25 cellular contexts compared by ENCODE assay signal in the genomic region with DNA sequence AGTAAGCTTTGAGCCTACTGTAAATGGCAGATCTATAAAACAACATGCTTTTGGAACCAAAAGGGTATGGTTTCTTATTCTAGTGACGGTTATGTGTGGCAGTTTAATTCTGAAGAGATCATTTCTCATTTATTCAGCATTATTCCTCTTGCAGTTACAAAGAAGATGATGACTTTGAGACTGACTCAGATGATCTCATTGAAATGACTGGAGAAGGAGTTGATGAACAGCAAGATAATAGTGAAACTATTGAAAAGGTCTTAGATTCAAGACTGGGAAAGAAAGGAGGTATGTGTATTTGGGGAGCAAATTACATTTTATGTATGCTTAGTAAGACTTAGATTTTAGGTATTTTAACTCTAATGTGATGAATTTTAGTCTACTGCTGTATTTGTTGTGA. TPM values are rescaled to one million over a fixed set of nuclear protein-coding genes. Genes with fewer than 3 reads are reported as not detected.
DNase-seq lines count a peak whose midpoint lies in the region; ATAC-seq and TF ChIP-seq lines count a peak whose summit lies in the region.
"Had no signal": no experiment of that assay in that cellular context is flagged by ENCODE, and none has a peak within 500 bp of the region (broad histone marks: within the 10 kb centered on the region; RNA-seq: fewer than 3 reads in every experiment).

No MANE protein-coding gene starts in this region.

- H3K4me3 ChIP-seq in osteoblast (ENCODE audit: insufficient read depth, low read length) = no peak overlapping the region
- H3K4me3 ChIP-seq: BLaER1 treated with 17β-estradiol and CSF1 and Interleukin-3, amounts not matched to agents 10 nM and 100 nM; gastrocnemius medialis; sigmoid colon had no signal

- no peaks in the 10 kb centered on the region for H4K20me1 ChIP-seq in osteoblast (ENCODE audit: insufficient read depth, low read length)

- H3K36me3 ChIP-seq in osteoblast (ENCODE audit: insufficient read depth, low read length) = peaks cover 95% of the 10 kb centered on the region

- no peak for DNase-seq in activated naive CD4-positive, alpha-beta T cell treated with anti-CD3 and anti-CD28 coated beads for 36 hours
- no peak for DNase-seq in activated naive CD4-positive, alpha-beta T cell (lab: John Stamatoyannopoulos, UW)
- DNase-seq in Calu3 (no peak), mesothelial cell of epicardium (ENCODE audit: low spot score in 2 of 2, unreplicated experiment in 2 of 2) (no peak), iPS-NIHi11 (ENCODE audit: low spot score) (no peak), osteoblast (ENCODE audit: insufficient read length, low spot score, missing footprints) (no peak)
- DNase-seq: activated CD8-positive, alpha-beta memory T cell treated with anti-CD3 and anti-CD28 coated beads, Interleukin-2, amount 50 U/mL, for 48 hours; gastrocnemius medialis; HCEC 1CT; Karpas-422; mesendoderm; NCI-H146; NCI-H2107; NCI-H446; sigmoid colon; SK-N-SH; stimulated activated CD4-positive, alpha-beta T cell treated with anti-CD3 and anti-CD28 coated beads, Interleukin-4, amount 100 ng/mL, for 4 hours; stimulated activated naive B cell treated with anti-CD40 and anti-IgM and Interleukin-4, amounts not matched to agents 10 μg/mL and 1 μg/mL and 100 μg/mL, for 72 hours; T-helper 2 cell had no signal

- CTCF ChIA-PET in activated naive CD4-positive, alpha-beta T cell treated with anti-CD3 and anti-CD28 coated beads for 36 hours (lab: Charles Lee) = interaction anchor here (0.5 kb wide), 2 partner anchors 136 to 209 kb away, joined by 3 to 4 read pairs; no protein-coding TSS in a partner anchor
- CTCF ChIA-PET in Calu3 (lab: Charles Lee) = no interaction called here

- TF ChIP-seq CTCF in Calu3 (IDR thresholded peaks at IDR 0.05; ENCODE audit: unreplicated experiment) (no peak), mesothelial cell of epicardium (IDR thresholded peaks at IDR 0.05; ENCODE audit: unreplicated experiment) (no peak), osteoblast (IDR thresholded peaks at IDR 0.05; ENCODE audit: extremely low read depth, low read depth, low read length) (no peak)

- H3K79me2 ChIP-seq in osteoblast (ENCODE audit: insufficient read depth, low read length) = peaks cover 74% of the 10 kb centered on the region

- ATAC-seq in activated T-helper 17 cell treated with anti-CD3 and anti-CD28 coated beads, Interleukin-2, amount 50 U/mL, for 72 hours (replicated peaks) = peak; percentile 87
- ATAC-seq in GM21737 (IDR thresholded peaks at IDR 0.05; ENCODE audit: unreplicated experiment) = no peak
- ATAC-seq: gastrocnemius medialis; left lobe of liver; stimulated activated naive B cell treated with anti-CD40 and anti-IgM and Interleukin-4, amounts not matched to agents 10 μg/mL and 1 μg/mL and 100 μg/mL, for 72 hours had no signal

- H3K9me3 Mint-ChIP-seq in activated naive CD4-positive, alpha-beta T cell treated with anti-CD3 and anti-CD28 coated beads for 36 hours = peaks cover 3% of the 10 kb centered on the region
- H3K9me3 Mint-ChIP-seq in Calu3 (ENCODE audit: low read depth, unreplicated experiment) (peaks cover 7% of the 10 kb centered on the region), mesothelial cell of epicardium (peaks cover 7% of the 10 kb centered on the region)
- peaks cover 5% of the 10 kb centered on the region for H3K9me3 Mint-ChIP-seq in activated T-helper 17 cell treated with anti-CD3 and anti-CD28 coated beads, Interleukin-2, amount 50 U/mL, for 72 hours

- peaks cover 73% of the 10 kb centered on the region for H3K36me3 Mint-ChIP-seq in activated naive CD4-positive, alpha-beta T cell treated with anti-CD3 and anti-CD28 coated beads for 36 hours (ENCODE audit: low read depth)
- H3K36me3 Mint-ChIP-seq in Calu3 (ENCODE audit: insufficient read depth, unreplicated experiment) = peaks cover 90% of the 10 kb centered on the region
- H3K36me3 Mint-ChIP-seq in activated T-helper 17 cell treated with anti-CD3 and anti-CD28 coated beads, Interleukin-2, amount 50 U/mL, for 72 hours (ENCODE audit: low read depth) = peaks cover 39% of the 10 kb centered on the region
- H3K36me3 Mint-ChIP-seq in mesothelial cell of epicardium = peaks cover 52% of the 10 kb centered on the region

- no peaks in the 10 kb centered on the region for H3K4me1 ChIP-seq in osteoblast (ENCODE audit: insufficient read depth, low read length)

- no TSS peak for BruUV-seq in Calu3 (replicated peaks; lab: Mats Ljungman, UMichigan)

- H3K27ac Mint-ChIP-seq in activated naive CD4-positive, alpha-beta T cell treated with anti-CD3 and anti-CD28 coated beads for 36 hours = peak overlapping the region; percentile 32
- peak overlapping the region; percentile 32 for H3K27ac Mint-ChIP-seq in Calu3 (ENCODE audit: unreplicated experiment)
- H3K27ac Mint-ChIP-seq in activated T-helper 17 cell treated with anti-CD3 and anti-CD28 coated beads, Interleukin-2, amount 50 U/mL, for 72 hours = peak overlapping the region; percentile 18
- H3K27ac Mint-ChIP-seq in mesothelial cell of epicardium = peak overlapping the region; percentile 4
- H3K27ac Mint-ChIP-seq: progenitor cell of endocrine pancreas had no signal

- H2AFZ ChIP-seq in osteoblast (ENCODE audit: low read length) = no peak overlapping the region

- H3K27me3 Mint-ChIP-seq in activated naive CD4-positive, alpha-beta T cell treated with anti-CD3 and anti-CD28 coated beads for 36 hours (ENCODE audit: low read depth) = no peaks in the 10 kb centered on the region
- H3K27me3 Mint-ChIP-seq in Calu3 (ENCODE audit: unreplicated experiment) (no peaks in the 10 kb centered on the region), mesothelial cell of epicardium (ENCODE audit: low read depth) (no peaks in the 10 kb centered on the region)
- H3K27me3 Mint-ChIP-seq in activated T-helper 17 cell treated with anti-CD3 and anti-CD28 coated beads, Interleukin-2, amount 50 U/mL, for 72 hours = no peaks in the 10 kb centered on the region
- H3K27me3 Mint-ChIP-seq: progenitor cell of endocrine pancreas; stimulated activated naive B cell treated with anti-CD40 and anti-IgM and Interleukin-4, amounts not matched to agents 10 μg/mL and 1 μg/mL and 100 μg/mL, for 72 hours had no signal

- no peak overlapping the region for H3K4me2 ChIP-seq in osteoblast (ENCODE audit: insufficient read depth, low read length)
- H3K4me2 ChIP-seq: BLaER1 treated with 17β-estradiol and CSF1 and Interleukin-3, amounts not matched to agents 10 nM and 100 nM; SK-N-SH had no signal

- intact Hi-C loops in activated naive CD4-positive, alpha-beta T cell treated with anti-CD3 and anti-CD28 coated beads for 36 hours (cut with micrococcal nuclease) = loop anchor here (2.0 to 5.0 kb wide), 2 partner anchors 19 to 41 kb away; no protein-coding TSS in a partner anchor
- intact Hi-C loops in Calu3 (cut with micrococcal nuclease; ENCODE audit: unreplicated experiment) = loop anchor here (5.0 kb wide), 1 partner anchor 36 kb away; no protein-coding TSS in a partner anchor

- no peak overlapping the region for H3K4me3 Mint-ChIP-seq in activated naive CD4-positive, alpha-beta T cell treated with anti-CD3 and anti-CD28 coated beads for 36 hours
- H3K4me3 Mint-ChIP-seq in Calu3 (ENCODE audit: low read depth, unreplicated experiment) (no peak overlapping the region), mesothelial cell of epicardium (no peak overlapping the region)
- H3K4me3 Mint-ChIP-seq in activated T-helper 17 cell treated with anti-CD3 and anti-CD28 coated beads, Interleukin-2, amount 50 U/mL, for 72 hours = peak overlapping the region; percentile 13
- H3K4me3 Mint-ChIP-seq: stimulated activated naive B cell treated with anti-CD40 and anti-IgM and Interleukin-4, amounts not matched to agents 10 μg/mL and 1 μg/mL and 100 μg/mL, for 72 hours had no signal

- H3K9me3 ChIP-seq in osteoblast (ENCODE audit: low read depth, low read length) = no peaks in the 10 kb centered on the region
- H3K9me3 ChIP-seq: gastrocnemius medialis, sigmoid colon, SK-N-SH had no signal

- H3K27ac ChIP-seq in osteoblast (ENCODE audit: low read depth, low read length) = no peak overlapping the region
- H3K27ac ChIP-seq: BLaER1 treated with 17β-estradiol and CSF1 and Interleukin-3, amounts not matched to agents 10 nM and 100 nM; neutrophil; sigmoid colon had no signal

- H3K4me1 Mint-ChIP-seq in activated naive CD4-positive, alpha-beta T cell treated with anti-CD3 and anti-CD28 coated beads for 36 hours (ENCODE audit: low read depth) = peaks cover 26% of the 10 kb centered on the region
- H3K4me1 Mint-ChIP-seq in Calu3 (ENCODE audit: low read depth, unreplicated experiment) (peaks cover 19% of the 10 kb centered on the region), mesothelial cell of epicardium (peaks cover 34% of the 10 kb centered on the region)
- H3K4me1 Mint-ChIP-seq in activated T-helper 17 cell treated with anti-CD3 and anti-CD28 coated beads, Interleukin-2, amount 50 U/mL, for 72 hours = peaks cover 14% of the 10 kb centered on the region

- H3K27me3 ChIP-seq in osteoblast (ENCODE audit: insufficient read depth, low read length) = no peaks in the 10 kb centered on the region
- H3K27me3 ChIP-seq: BLaER1 treated with 17β-estradiol and CSF1 and Interleukin-3, amounts not matched to agents 10 nM and 100 nM; gastrocnemius medialis; neutrophil; sigmoid colon had no signal

RNA-seq across cellular contexts. Expression of a gene that starts 41.5 kb away (rescaled TPM):
- total RNA-seq in activated naive CD4-positive, alpha-beta T cell treated with anti-CD3 and anti-CD28 coated beads for 36 hours = 100 to 1,000 TPM; 164 to 185 TPM
- 127 and 140 TPM in 2 replicates for total RNA-seq in Calu3 (2022)
- 100 to 1,000 TPM; 159 to 357 TPM for total RNA-seq in activated T-helper 17 cell treated with anti-CD3 and anti-CD28 coated beads, Interleukin-2, amount 50 U/mL, for 72 hours
- total RNA-seq in mesothelial cell of epicardium = 178 to 183 TPM (median 180 TPM) in 3 replicates
- total RNA-seq in osteoblast = 94.0 and 98.8 TPM in 2 replicates
